In the genomic region with DNA sequence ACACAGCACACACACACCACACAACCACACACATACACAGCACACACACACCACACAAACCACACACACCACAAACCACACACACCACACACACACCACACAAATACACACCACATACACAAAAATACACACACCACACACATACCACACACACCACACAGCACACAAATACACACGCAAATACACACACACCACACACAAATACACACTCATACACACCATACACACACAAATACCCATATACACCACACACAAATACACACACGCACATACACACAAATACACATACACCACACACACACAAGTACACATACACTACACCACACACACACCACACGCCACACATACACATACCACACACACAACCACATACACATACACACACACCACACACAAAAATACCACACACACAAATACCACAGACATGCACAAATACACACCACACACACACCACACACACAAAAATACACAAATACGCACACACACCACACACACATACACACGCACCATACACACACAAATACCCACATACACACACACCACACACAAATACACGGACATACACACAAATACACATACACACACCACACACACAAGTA, we compare ENCODE assay signal across 1 cellular context.
TF ChIP-seq lines count a peak whose summit lies in the region.

No MANE protein-coding gene starts in this region.

TF ChIP-seq in HepG2, 621 proteins besides CTCF, POLR2A, EP300 and RAD21 (continued from another document):
- TF ChIP-seq, protein P1, sequence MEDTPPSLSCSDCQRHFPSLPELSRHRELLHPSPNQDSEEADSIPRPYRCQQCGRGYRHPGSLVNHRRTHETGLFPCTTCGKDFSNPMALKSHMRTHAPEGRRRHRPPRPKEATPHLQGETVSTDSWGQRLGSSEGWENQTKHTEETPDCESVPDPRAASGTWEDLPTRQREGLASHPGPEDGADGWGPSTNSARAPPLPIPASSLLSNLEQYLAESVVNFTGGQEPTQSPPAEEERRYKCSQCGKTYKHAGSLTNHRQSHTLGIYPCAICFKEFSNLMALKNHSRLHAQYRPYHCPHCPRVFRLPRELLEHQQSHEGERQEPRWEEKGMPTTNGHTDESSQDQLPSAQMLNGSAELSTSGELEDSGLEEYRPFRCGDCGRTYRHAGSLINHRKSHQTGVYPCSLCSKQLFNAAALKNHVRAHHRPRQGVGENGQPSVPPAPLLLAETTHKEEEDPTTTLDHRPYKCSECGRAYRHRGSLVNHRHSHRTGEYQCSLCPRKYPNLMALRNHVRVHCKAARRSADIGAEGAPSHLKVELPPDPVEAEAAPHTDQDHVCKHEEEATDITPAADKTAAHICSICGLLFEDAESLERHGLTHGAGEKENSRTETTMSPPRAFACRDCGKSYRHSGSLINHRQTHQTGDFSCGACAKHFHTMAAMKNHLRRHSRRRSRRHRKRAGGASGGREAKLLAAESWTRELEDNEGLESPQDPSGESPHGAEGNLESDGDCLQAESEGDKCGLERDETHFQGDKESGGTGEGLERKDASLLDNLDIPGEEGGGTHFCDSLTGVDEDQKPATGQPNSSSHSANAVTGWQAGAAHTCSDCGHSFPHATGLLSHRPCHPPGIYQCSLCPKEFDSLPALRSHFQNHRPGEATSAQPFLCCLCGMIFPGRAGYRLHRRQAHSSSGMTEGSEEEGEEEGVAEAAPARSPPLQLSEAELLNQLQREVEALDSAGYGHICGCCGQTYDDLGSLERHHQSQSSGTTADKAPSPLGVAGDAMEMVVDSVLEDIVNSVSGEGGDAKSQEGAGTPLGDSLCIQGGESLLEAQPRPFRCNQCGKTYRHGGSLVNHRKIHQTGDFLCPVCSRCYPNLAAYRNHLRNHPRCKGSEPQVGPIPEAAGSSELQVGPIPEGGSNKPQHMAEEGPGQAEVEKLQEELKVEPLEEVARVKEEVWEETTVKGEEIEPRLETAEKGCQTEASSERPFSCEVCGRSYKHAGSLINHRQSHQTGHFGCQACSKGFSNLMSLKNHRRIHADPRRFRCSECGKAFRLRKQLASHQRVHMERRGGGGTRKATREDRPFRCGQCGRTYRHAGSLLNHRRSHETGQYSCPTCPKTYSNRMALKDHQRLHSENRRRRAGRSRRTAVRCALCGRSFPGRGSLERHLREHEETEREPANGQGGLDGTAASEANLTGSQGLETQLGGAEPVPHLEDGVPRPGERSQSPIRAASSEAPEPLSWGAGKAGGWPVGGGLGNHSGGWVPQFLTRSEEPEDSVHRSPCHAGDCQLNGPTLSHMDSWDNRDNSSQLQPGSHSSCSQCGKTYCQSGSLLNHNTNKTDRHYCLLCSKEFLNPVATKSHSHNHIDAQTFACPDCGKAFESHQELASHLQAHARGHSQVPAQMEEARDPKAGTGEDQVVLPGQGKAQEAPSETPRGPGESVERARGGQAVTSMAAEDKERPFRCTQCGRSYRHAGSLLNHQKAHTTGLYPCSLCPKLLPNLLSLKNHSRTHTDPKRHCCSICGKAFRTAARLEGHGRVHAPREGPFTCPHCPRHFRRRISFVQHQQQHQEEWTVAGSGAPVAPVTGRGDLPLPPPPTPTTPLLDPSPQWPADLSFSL (CRISPR knock-in tag; IDR thresholded peaks at IDR 0.05), result peak; percentile 95
